In genomic region chr2:65658871-65659270, GRCh38 we compare ENCODE assay signal across 19 cellular contexts.
DNase-seq lines count a peak whose midpoint lies in the region; ATAC-seq lines count a peak whose summit lies in the region.
"Had no signal": no experiment of that assay in that cellular context is flagged by ENCODE, and none has a peak within 500 bp of the region (broad histone marks: within the 10 kb centered on the region; RNA-seq: fewer than 3 reads in every experiment).

No MANE protein-coding gene starts in this region.

- peak; percentile 18 for DNase-seq in ACHN
- peak; percentile 33 for DNase-seq in HS-5 (ENCODE audit: low read depth)
- DNase-seq in adipocyte (ENCODE audit: low read depth), result peak; percentile 19
- DNase-seq in kidney tubule cell (ENCODE audit: low spot score), result peak; percentile 68
- DNase-seq in NCI-H510A treated with DMSO at 0.1 percent for 48 hours (lab: John Stamatoyannopoulos, UW), result no peak
- DNase-seq in CD1c-positive myeloid dendritic cell (ENCODE audit: extremely low spot score), result no peak
- no peak for DNase-seq in NCI-H2171 treated with DMSO at 0.1 percent for 48 hours (lab: John Stamatoyannopoulos, UW)
- DNase-seq: activated CD4-positive, alpha-beta T cell treated with anti-CD3 and anti-CD28 coated beads for 1 hour; CD4-positive, alpha-beta T cell; dermis blood vessel endothelial cell; left cardiac atrium; NCI-H1417 treated with DMSO at 0.1 percent for 48 hours; NCI-H2171; NCI-H82; spleen; substantia nigra had no signal

- H3K9me3 ChIP-seq in adipocyte (ENCODE audit: control insufficient read depth, low read length), result no peaks in the 10 kb centered on the region
- H3K9me3 ChIP-seq: spleen had no signal

- H3K4me3 ChIP-seq in adipocyte (ENCODE audit: low read length), result no peak overlapping the region
- H3K4me3 ChIP-seq: PC-9, spleen had no signal

- peaks cover 38% of the 10 kb centered on the region for H3K27me3 ChIP-seq in adipocyte (replicated peaks; ENCODE audit: control insufficient read depth, insufficient read depth, low read length)
- H3K27me3 ChIP-seq: foreskin keratinocyte, spleen had no signal

- H3K36me3 ChIP-seq in adipocyte (ENCODE audit: control insufficient read depth, insufficient read depth, low read length, severe bottlenecking), result no peaks in the 10 kb centered on the region
- H3K36me3 ChIP-seq: spleen had no signal

- H3K4me1 ChIP-seq in adipocyte (ENCODE audit: control insufficient read depth, insufficient read depth, low read length), result peaks cover 8% of the 10 kb centered on the region
- H3K4me1 ChIP-seq: foreskin keratinocyte, spleen had no signal

- no peak for ATAC-seq in GM21576 (IDR thresholded peaks at IDR 0.05; ENCODE audit: unreplicated experiment)
- ATAC-seq: foreskin keratinocyte, left cardiac atrium had no signal

- no peak overlapping the region for H3K9ac ChIP-seq in adipocyte (ENCODE audit: low read length)

- in situ Hi-C loops in ACHN (cut with HindIII; ENCODE audit: low pct_ligation_motif_present, low pct_unique_long_range_greater_than_20kb, low sequenced_read_pairs), result no loop called here

Comparison
In these comparisons a context has a peak if more than half of its experiments do, and no peak if none do; other contexts are left out.
1. DNase-seq: peak in ACHN (single experiment), HS-5 (single experiment), adipocyte (single experiment) and kidney tubule cell (single experiment); none in NCI-H510A treated with DMSO at 0.1 percent for 48 hours (single experiment), CD1c-positive myeloid dendritic cell (single experiment) and NCI-H2171 treated with DMSO at 0.1 percent for 48 hours (single experiment).